ENCODE assay signal across 15 cellular contexts in genomic region chr3:79844176-79844575, GRCh38.
DNase-seq lines count a peak whose midpoint lies in the region; ATAC-seq and TF ChIP-seq lines count a peak whose summit lies in the region.
"Had no signal": no experiment of that assay in that cellular context is flagged by ENCODE, and none has a peak within 500 bp of the region (broad histone marks: within the 10 kb centered on the region; RNA-seq: fewer than 3 reads in every experiment).

No MANE protein-coding gene starts in this region.

- in situ Hi-C loops in brain microvascular endothelial cell (cut with HindIII; ENCODE audit: low pct_ligation_motif_present, low sequenced_read_pairs): no loop called here

- H3K27me3 ChIP-seq in brain microvascular endothelial cell (replicated peaks): no peaks in the 10 kb centered on the region
- H3K27me3 ChIP-seq: BE2C had no signal

- DNase-seq in LHCN-M2 (ENCODE audit: low read depth) (peak; percentile 2), brain microvascular endothelial cell (no peak), glomerular endothelial cell (ENCODE audit: extremely low read depth, low read depth, low spot score) (peak; percentile 12), cerebellum (ENCODE audit: low spot score) (no peak), inferior parietal cortex (ENCODE audit: extremely low spot score) (no peak)
- DNase-seq: BE2C; CD4-positive, alpha-beta memory T cell; DMS153; DMS79 treated with DMSO at 0.1 percent for 48 hours; EL; GM23248 had no signal

- no peaks in the 10 kb centered on the region for H3K36me3 ChIP-seq in brain microvascular endothelial cell (replicated peaks)
- H3K36me3 ChIP-seq: BE2C had no signal

- no peak for ATAC-seq in GM18502 (IDR thresholded peaks at IDR 0.05; ENCODE audit: poor library complexity, unreplicated experiment)
- no peak for ATAC-seq in GM19467 (IDR thresholded peaks at IDR 0.05; ENCODE audit: unreplicated experiment)
- ATAC-seq: HCT116 had no signal

- H3K4me3 ChIP-seq in brain microvascular endothelial cell (ENCODE audit: low read depth, low read length): no peak overlapping the region
- H3K4me3 ChIP-seq: GM23248 had no signal

- TF ChIP-seq CTCF in brain microvascular endothelial cell (IDR thresholded peaks at IDR 0.05; ENCODE audit: low read depth, low read length, missing control alignments): no peak

- H3K27ac ChIP-seq in brain microvascular endothelial cell: peak overlapping the region; percentile 40
- H3K27ac ChIP-seq: C4-2B, GM23248 had no signal

Comparison
In these comparisons a context has a peak if more than half of its experiments do, and no peak if none do; other contexts are left out.
1. DNase-seq: peak in LHCN-M2 (single experiment) and glomerular endothelial cell (single experiment); none in brain microvascular endothelial cell (single experiment), cerebellum (single experiment) and inferior parietal cortex (single experiment).